In genomic region chr1:209743145-209743482, GRCh38 we compare ENCODE assay signal across 12 cellular contexts. TPM values are rescaled to one million over a fixed set of nuclear protein-coding genes. Genes with fewer than 3 reads are reported as not detected.
DNase-seq lines count a peak whose midpoint lies in the region; TF ChIP-seq lines count a peak whose summit lies in the region.
"Had no signal": no experiment of that assay in that cellular context is flagged by ENCODE, and none has a peak within 500 bp of the region (broad histone marks: within the 10 kb centered on the region; RNA-seq: fewer than 3 reads in every experiment).

No MANE protein-coding gene starts in this region.

- no peak overlapping the region for H3K27ac ChIP-seq in smooth muscle cell (ENCODE audit: low read depth)
- H3K27ac ChIP-seq: neural progenitor cell had no signal

- H3K9ac ChIP-seq in smooth muscle cell (ENCODE audit: low read depth) = no peak overlapping the region
- H3K9ac ChIP-seq: neural progenitor cell had no signal

- TF ChIP-seq CTCF in smooth muscle cell (IDR thresholded peaks at IDR 0.05; ENCODE audit: borderline replicate concordance, insufficient read depth, poor library complexity, severe bottlenecking) = no peak

- H4K20me1 ChIP-seq in smooth muscle cell (ENCODE audit: low read depth) = no peaks in the 10 kb centered on the region

- no peaks in the 10 kb centered on the region for H3K79me2 ChIP-seq in smooth muscle cell (ENCODE audit: low read depth)

- H3K9me3 ChIP-seq in smooth muscle cell (replicated peaks; ENCODE audit: low read depth) = no peaks in the 10 kb centered on the region

- 85% methylated on average over 2 of the region's 2 CpGs for WGBS in smooth muscle cell (ENCODE audit: low lambda C conversion rate)

- no peak overlapping the region for H2AFZ ChIP-seq in smooth muscle cell (ENCODE audit: low read depth)
- H2AFZ ChIP-seq: neural progenitor cell had no signal

- H3K27me3 ChIP-seq in smooth muscle cell (ENCODE audit: low read depth) = no peaks in the 10 kb centered on the region

- no peak overlapping the region for H3K4me3 ChIP-seq in smooth muscle cell
- H3K4me3 ChIP-seq: neural progenitor cell had no signal

- peak; percentile 28 for DNase-seq in DMS153 (lab: John Stamatoyannopoulos, UW)
- DNase-seq in DMS153 treated with DMSO at 0.1 percent for 48 hours (lab: John Stamatoyannopoulos, UW; ENCODE audit: unreplicated experiment) = no peak
- peak; percentile 36 for DNase-seq in T1000 (lab: John Stamatoyannopoulos, UW)
- DNase-seq in glomerular visceral epithelial cell (ENCODE audit: extremely low spot score) = peak; percentile 73
- DNase-seq in smooth muscle cell of the brain vasculature (ENCODE audit: low read depth, low spot score) = peak; percentile 93
- DNase-seq in smooth muscle cell (lab: John Stamatoyannopoulos, UW; ENCODE audit: unreplicated experiment) = no peak
- DNase-seq in iPS-NIHi11 (ENCODE audit: low spot score) = no peak
- no peak for DNase-seq in NOMO-1 (lab: John Stamatoyannopoulos, UW; ENCODE audit: unreplicated experiment in 2 of 2)
- DNase-seq: 8988T; SHP77; stimulated activated CD8-positive, alpha-beta memory T cell treated with anti-CD3 and anti-CD28 coated beads, Interleukin-4, amount 100 ng/mL, for 48 hours had no signal

- H3K4me1 ChIP-seq in smooth muscle cell (ENCODE audit: low read depth) = no peaks in the 10 kb centered on the region
- H3K4me1 ChIP-seq: neural progenitor cell had no signal

- no peaks in the 10 kb centered on the region for H3K36me3 ChIP-seq in smooth muscle cell (ENCODE audit: low read depth)
- H3K36me3 ChIP-seq: neural progenitor cell had no signal

- no peaks in the 10 kb centered on the region for H3F3A ChIP-seq in smooth muscle cell (ENCODE audit: low read depth)

- H3K4me2 ChIP-seq in smooth muscle cell = no peak overlapping the region
- H3K4me2 ChIP-seq: neural progenitor cell had no signal

RNA-seq across cellular contexts. Expression of gene TRAF3IP3, which starts 12.7 kb away (rescaled TPM):
- total RNA-seq in smooth muscle cell = 0.04 TPM in 1 of 2 replicates, not detected in the other
- 0.72 TPM in 1 of 2 replicates, not detected in the other for polyA plus RNA-seq in smooth muscle cell

RNA-seq across cellular contexts. Expression of gene HSD11B1, which starts 38.5 kb away (rescaled TPM):
- not detected in 2 replicates for total RNA-seq in smooth muscle cell
- 0.74 TPM in 1 of 2 replicates, not detected in the other for polyA plus RNA-seq in smooth muscle cell

RNA-seq across cellular contexts. Expression of gene C1orf74, which starts 41.2 kb away (rescaled TPM):
- 5.0 and 10.6 TPM in 2 replicates for total RNA-seq in smooth muscle cell
- 1.0 and 3.8 TPM in 2 replicates for polyA plus RNA-seq in smooth muscle cell

Comparison
In these comparisons a context has a peak if more than half of its experiments do, and no peak if none do; other contexts are left out.
1. DNase-seq: peak in DMS153 (single experiment), T1000 (single experiment), glomerular visceral epithelial cell (single experiment) and smooth muscle cell of the brain vasculature (single experiment); none in DMS153 treated with DMSO at 0.1 percent for 48 hours (single experiment), smooth muscle cell (single experiment), iPS-NIHi11 (single experiment) and NOMO-1 (0 of 2).